ENCODE assay signal across 7 cellular contexts in genomic region chr3:80006315-80006714, GRCh38.
"Had no signal": no experiment of that assay in that cellular context is flagged by ENCODE, and none has a peak within 500 bp of the region (broad histone marks: within the 10 kb centered on the region; RNA-seq: fewer than 3 reads in every experiment).

No MANE protein-coding gene starts in this region.

- H3K4me3 ChIP-seq: K562 had no signal

- H3K4me2 ChIP-seq: KMS-11 had no signal

- DNase-seq: IMR-90, KBM-7, KG1 had no signal

- FAIRE-seq: HTR-8/SVneo, K562 had no signal

- ATAC-seq: K562 had no signal

- H3K9ac ChIP-seq: KMS-11 had no signal

- H3K27ac ChIP-seq: HL-60, KMS-11 had no signal
